Comparison of ENCODE assay signal across 16 cellular contexts in genomic region chr20:37516697-37517370, GRCh38. TPM values are rescaled to one million over a fixed set of nuclear protein-coding genes. Genes with fewer than 3 reads are reported as not detected.
DNase-seq lines count a peak whose midpoint lies in the region; ATAC-seq, FAIRE-seq and TF ChIP-seq lines count a peak whose summit lies in the region.
"Had no signal": no experiment of that assay in that cellular context is flagged by ENCODE, and none has a peak within 500 bp of the region (broad histone marks: within the 10 kb centered on the region; RNA-seq: fewer than 3 reads in every experiment).

No MANE protein-coding gene starts in this region.

- H3K27ac Mint-ChIP-seq in activated CD8-positive, alpha-beta memory T cell treated with anti-CD3 and anti-CD28 coated beads, Interleukin-2, amount 10 ng/mL, durations not matched to agents 7 days and 5 days: no peak overlapping the region
- H3K27ac Mint-ChIP-seq: activated B cell treated with CpG ODN at 0.5 μM for 24 hours, IgD-negative memory B cell had no signal

- H3K4me1 ChIP-seq in adipocyte (ENCODE audit: control insufficient read depth, insufficient read depth, low read length) (peaks cover 41% of the 10 kb centered on the region), Peyer's patch (peaks cover 0 to 32% (median 0%) of the 10 kb centered on the region in 4 donors)
- H3K4me1 ChIP-seq: colonic mucosa had no signal

- no peaks in the 10 kb centered on the region for H3K9me3 Mint-ChIP-seq in activated CD8-positive, alpha-beta memory T cell treated with anti-CD3 and anti-CD28 coated beads, Interleukin-2, amount 10 ng/mL, durations not matched to agents 7 days and 5 days (ENCODE audit: low read depth)
- H3K9me3 Mint-ChIP-seq: activated B cell treated with CpG ODN at 0.5 μM for 24 hours, IgD-negative memory B cell had no signal

- H3K27ac ChIP-seq in Peyer's patch: peak overlapping the region in 2 of 4 donors; percentile 4 to 40
- H3K27ac ChIP-seq: colonic mucosa had no signal

- H3K36me3 ChIP-seq in adipocyte (ENCODE audit: control insufficient read depth, insufficient read depth, low read length, severe bottlenecking) (peaks cover 72% of the 10 kb centered on the region), Peyer's patch (peaks cover 0 to 38% (median 0%) of the 10 kb centered on the region in 3 donors)

- H3K9me3 ChIP-seq in adipocyte (ENCODE audit: control insufficient read depth, low read length): no peaks in the 10 kb centered on the region
- no peaks in the 10 kb centered on the region for H3K9me3 ChIP-seq in Peyer's patch
- H3K9me3 ChIP-seq: colonic mucosa had no signal

- TF ChIP-seq POLR2A in Peyer's patch (IDR thresholded peaks at IDR 0.05): no peak

- ATAC-seq in activated CD8-positive, alpha-beta memory T cell treated with anti-CD3 and anti-CD28 coated beads, Interleukin-2, amount 10 ng/mL, durations not matched to agents 7 days and 5 days: no peak
- ATAC-seq in GM19467 (IDR thresholded peaks at IDR 0.05; ENCODE audit: unreplicated experiment): no peak
- no peak for ATAC-seq in activated CD4-positive, CD25-positive, alpha-beta regulatory T cell treated with anti-CD3 and anti-CD28 coated beads, Interleukin-2, amount 50 U/mL, for 24 hours
- ATAC-seq: Right ventricle myocardium inferior had no signal

- H3K4me1 Mint-ChIP-seq in activated CD8-positive, alpha-beta memory T cell treated with anti-CD3 and anti-CD28 coated beads, Interleukin-2, amount 10 ng/mL, durations not matched to agents 7 days and 5 days: peaks cover under 1% of the 10 kb centered on the region

- H3K4me3 ChIP-seq in adipocyte (ENCODE audit: low read length) (peak overlapping the region; percentile 20), Peyer's patch (no peak overlapping the region)
- H3K4me3 ChIP-seq: colonic mucosa had no signal

- no peak for FAIRE-seq in D721Med (lab: Jason Lieb, UNC)
- FAIRE-seq: G401.6 had no signal

- H3K36me3 Mint-ChIP-seq in activated CD8-positive, alpha-beta memory T cell treated with anti-CD3 and anti-CD28 coated beads, Interleukin-2, amount 10 ng/mL, durations not matched to agents 7 days and 5 days: peaks cover 2% of the 10 kb centered on the region

- H3K27me3 Mint-ChIP-seq in activated CD8-positive, alpha-beta memory T cell treated with anti-CD3 and anti-CD28 coated beads, Interleukin-2, amount 10 ng/mL, durations not matched to agents 7 days and 5 days: peaks cover 8% of the 10 kb centered on the region
- H3K27me3 Mint-ChIP-seq: activated B cell treated with CpG ODN at 0.5 μM for 24 hours, IgD-negative memory B cell had no signal

- H3K27me3 ChIP-seq in adipocyte (replicated peaks; ENCODE audit: control insufficient read depth, insufficient read depth, low read length) (no peaks in the 10 kb centered on the region), Peyer's patch (no peaks in the 10 kb centered on the region)
- H3K27me3 ChIP-seq: colonic mucosa had no signal

- TF ChIP-seq CTCF in Peyer's patch (IDR thresholded peaks at IDR 0.05) (no peak), D721Med (IDR thresholded peaks at IDR 0.05; ENCODE audit: insufficient read depth, missing control alignments) (no peak)

- CTCF ChIA-PET in activated CD8-positive, alpha-beta memory T cell treated with anti-CD3 and anti-CD28 coated beads, Interleukin-2, amount 10 ng/mL, durations not matched to agents 7 days and 5 days (lab: Charles Lee): interaction anchor here (0.7 kb wide), 1 partner anchor 47 kb away, joined by 3 read pairs; no protein-coding TSS in a partner anchor

- no peak overlapping the region for H3K4me3 Mint-ChIP-seq in activated CD8-positive, alpha-beta memory T cell treated with anti-CD3 and anti-CD28 coated beads, Interleukin-2, amount 10 ng/mL, durations not matched to agents 7 days and 5 days
- H3K4me3 Mint-ChIP-seq: activated B cell treated with CpG ODN at 0.5 μM for 24 hours, IgD-negative memory B cell had no signal

- H3K9ac ChIP-seq in adipocyte (ENCODE audit: low read length): no peak overlapping the region

- peak; percentile 15 for DNase-seq in activated CD8-positive, alpha-beta memory T cell treated with anti-CD3 and anti-CD28 coated beads for 24 hours
- no peak for DNase-seq in activated CD8-positive, alpha-beta memory T cell treated with anti-CD3 and anti-CD28 coated beads, Interleukin-2, amount 10 ng/mL, durations not matched to agents 7 days and 5 days
- DNase-seq in adipocyte (ENCODE audit: low read depth) (peak; percentile 45), mesenteric fat pad (ENCODE audit: low spot score) (peak; percentile 18), Peyer's patch (no peak), D721Med (ENCODE audit: insufficient read length, low spot score) (no peak)
- DNase-seq: ACHN, activated B cell treated with CpG ODN at 0.5 μM for 24 hours, colonic mucosa, hippocampal formation, NCI-H2081 treated with DMSO at 0.1 percent for 48 hours had no signal

RNA-seq across cellular contexts. Expression of gene NNAT, which starts 4.2 kb away (rescaled TPM):
- not detected for total RNA-seq in activated CD8-positive, alpha-beta memory T cell treated with anti-CD3 and anti-CD28 coated beads, Interleukin-2, amount 10 ng/mL, durations not matched to agents 7 days and 5 days
- total RNA-seq in mesenteric fat pad (27.3 TPM), Peyer's patch (not detected)

RNA-seq across cellular contexts. Expression of gene BLCAP, which starts 10.8 kb away (rescaled TPM):
- 10 to 100 TPM; 32.0 to 36.3 TPM for total RNA-seq in activated CD8-positive, alpha-beta memory T cell treated with anti-CD3 and anti-CD28 coated beads, Interleukin-2, amount 10 ng/mL, durations not matched to agents 7 days and 5 days
- total RNA-seq in mesenteric fat pad (148 TPM), Peyer's patch (100 to 1,000 TPM in 3 of 4 donors, 10 to 100 TPM in 1; 44.6 to 129 (median 118) TPM)

Comparison
In these comparisons a context has a peak if more than half of its experiments do, and no peak if none do; other contexts are left out.
1. DNase-seq: peak in activated CD8-positive, alpha-beta memory T cell treated with anti-CD3 and anti-CD28 coated beads for 24 hours (single experiment), adipocyte (single experiment) and mesenteric fat pad (single experiment); none in activated CD8-positive, alpha-beta memory T cell treated with anti-CD3 and anti-CD28 coated beads, Interleukin-2, amount 10 ng/mL, durations not matched to agents 7 days and 5 days (single experiment), Peyer's patch (0 of 3) and D721Med (single experiment).
2. RNA of gene NNAT, which starts 4.2 kb away (total RNA-seq): 27.3 TPM in mesenteric fat pad (single experiment); not detected in Peyer's patch and not detected in activated CD8-positive, alpha-beta memory T cell treated with anti-CD3 and anti-CD28 coated beads, Interleukin-2, amount 10 ng/mL, durations not matched to agents 7 days and 5 days; every median in the first group is over 10 times any median in the second.